Comparison of ENCODE assay signal across 20 cellular contexts in the genomic region with DNA sequence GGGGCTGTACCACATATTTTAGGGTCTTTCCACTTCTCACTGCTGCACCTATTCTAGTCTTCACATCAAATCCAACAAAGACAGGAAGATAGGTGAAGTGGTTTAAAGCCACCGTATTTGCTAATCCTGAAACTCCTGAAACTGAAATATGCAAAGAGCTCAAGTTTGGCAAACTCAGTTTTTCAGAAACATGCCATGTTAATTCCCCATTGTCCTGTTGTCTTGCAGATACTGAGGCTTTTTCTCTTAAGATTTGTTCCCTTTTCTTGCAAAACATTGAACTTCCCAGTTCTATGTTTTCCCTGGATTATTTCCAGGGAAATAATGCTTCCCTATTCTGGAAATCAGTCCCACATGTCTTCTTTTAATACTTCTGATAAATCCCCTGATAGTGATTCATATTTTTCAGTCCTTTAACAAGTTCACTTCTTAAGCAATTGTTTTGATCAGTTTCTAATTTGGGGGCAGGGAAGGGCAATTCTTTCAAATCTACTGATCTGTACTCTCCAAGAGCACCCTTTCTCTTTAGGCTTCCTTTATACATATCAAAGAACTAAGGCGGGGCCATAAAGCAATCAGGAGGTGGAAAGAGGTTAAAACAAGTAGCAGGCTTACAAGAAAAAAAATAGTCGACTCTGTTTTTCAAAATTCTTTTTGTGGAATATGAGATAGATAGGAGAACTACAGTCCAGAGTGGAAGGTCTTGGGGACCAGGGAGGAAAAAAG.
A peak's percentile ranks its signal among the peaks of the same experiment; 100 is the strongest.
DNase-seq lines count a peak whose midpoint lies in the region; ATAC-seq, FAIRE-seq and TF ChIP-seq lines count a peak whose summit lies in the region.
"Had no signal": no experiment of that assay in that cellular context is flagged by ENCODE, and none has a peak within 500 bp of the region (broad histone marks: within the 10 kb centered on the region; RNA-seq: fewer than 3 reads in every experiment).

No MANE protein-coding gene starts in this region.

- DNase-seq in GM12892 (ENCODE audit: insufficient read length) (no peak), H54 (ENCODE audit: insufficient read length, low spot score) (no peak), osteoblast (ENCODE audit: insufficient read length, low spot score, missing footprints) (no peak), NCI-H187 treated with DMSO at 0.1 percent for 48 hours (lab: John Stamatoyannopoulos, UW) (no peak), hippocampal formation (lab: John Stamatoyannopoulos, UW) (no peak), mammary epithelial cell (no peak)
- DNase-seq: activated T-cell treated with anti-CD3 and anti-CD28 coated beads, Interleukin-2, amount 50 U/mL, for 1 hour; EL; foreskin melanocyte; NCI-H1417; NCI-H510A treated with DMSO at 0.1 percent for 48 hours; PC-9 had no signal

- in situ Hi-C loops in mammary epithelial cell (cut with MboI; ENCODE audit: low sequenced_read_pairs in 2 of 2), result no loop called here

- no peaks in the 10 kb centered on the region for H3K79me2 ChIP-seq in osteoblast (ENCODE audit: insufficient read depth, low read length)
- H3K79me2 ChIP-seq in mammary epithelial cell (ENCODE audit: insufficient read depth, low read length), result no peaks in the 10 kb centered on the region

- peaks cover 26% of the 10 kb centered on the region for H3K4me1 ChIP-seq in osteoblast (ENCODE audit: insufficient read depth, low read length)
- H3K4me1 ChIP-seq in mammary epithelial cell (ENCODE audit: insufficient read depth, low read length), result peaks cover 4% of the 10 kb centered on the region
- H3K4me1 ChIP-seq: psoas muscle had no signal

- H4K20me1 ChIP-seq in osteoblast (ENCODE audit: insufficient read depth, low read length) (no peaks in the 10 kb centered on the region), mammary epithelial cell (ENCODE audit: insufficient read depth, low read length) (no peaks in the 10 kb centered on the region)

- CTCF ChIA-PET in mammary epithelial cell (lab: Charles Lee; ENCODE audit: low non-redundant PET), result no interaction called here

- H3K9ac ChIP-seq in mammary epithelial cell (ENCODE audit: insufficient read depth, low read length), result no peak overlapping the region

- H3K4me2 ChIP-seq in osteoblast (ENCODE audit: insufficient read depth, low read length), result no peak overlapping the region
- no peak overlapping the region for H3K4me2 ChIP-seq in mammary epithelial cell (ENCODE audit: insufficient read depth, low read depth, low read length)
- H3K4me2 ChIP-seq: PC-9 had no signal

- TF ChIP-seq POLR2A in GM12892 (IDR thresholded peaks at IDR 0.05; ENCODE audit: low read depth, low read length) (no peak), H54 (IDR thresholded peaks at IDR 0.05; ENCODE audit: low read depth, low read length) (no peak)

- dilution Hi-C loops in mammary epithelial cell (cut with HindIII; ENCODE audit: low sequenced_read_pairs), result no loop called here

- no peak overlapping the region for H3K4me3 ChIP-seq in osteoblast (ENCODE audit: insufficient read depth, low read length)
- H3K4me3 ChIP-seq in mammary epithelial cell (replicated peaks in 1 of 3; ENCODE audit: insufficient read depth in 1 of 3, low read depth in 2 of 3, low read length in 3 of 3), result no peak overlapping the region
- H3K4me3 ChIP-seq: K562, PC-9, psoas muscle, vagina had no signal

- H2AFZ ChIP-seq in osteoblast (ENCODE audit: low read length) (peak overlapping the region; percentile 4), mammary epithelial cell (ENCODE audit: low read depth, low read length) (no peak overlapping the region)
- H2AFZ ChIP-seq: PC-9 had no signal

- intact Hi-C loops in dendritic cell treated with granulocyte-macrophage colony-stimulating factor and Interleukin-4, amounts not matched to agents 40 ng/mL and 50 ng/mL, for 4 days (cut with micrococcal nuclease), result no loop called here
- intact Hi-C loops in mammary epithelial cell (cut with micrococcal nuclease), result no loop called here

- H3K36me3 Mint-ChIP-seq in dendritic cell treated with granulocyte-macrophage colony-stimulating factor and Interleukin-4, amounts not matched to agents 40 ng/mL and 50 ng/mL, for 4 days (ENCODE audit: low read depth), result no peaks in the 10 kb centered on the region

- BruUV-seq in mammary epithelial cell (replicated peaks; lab: Mats Ljungman, UMichigan), result no TSS peak

- 56% methylated on average over 3 of the region's 3 CpGs for WGBS in mammary epithelial cell (ENCODE audit: low coverage, missing lambda C conversion rate)

- peaks cover 27% of the 10 kb centered on the region for H3K4me1 Mint-ChIP-seq in dendritic cell treated with granulocyte-macrophage colony-stimulating factor and Interleukin-4, amounts not matched to agents 40 ng/mL and 50 ng/mL, for 4 days (ENCODE audit: low read depth)

- H3K27me3 Mint-ChIP-seq in dendritic cell treated with granulocyte-macrophage colony-stimulating factor and Interleukin-4, amounts not matched to agents 40 ng/mL and 50 ng/mL, for 4 days, result peaks cover 13% of the 10 kb centered on the region

- H3K36me3 ChIP-seq in osteoblast (ENCODE audit: insufficient read depth, low read length) (no peaks in the 10 kb centered on the region), mammary epithelial cell (ENCODE audit: insufficient read depth, low read length) (no peaks in the 10 kb centered on the region)
- H3K36me3 ChIP-seq: vagina had no signal

- peaks cover 27% of the 10 kb centered on the region for H3K9me3 Mint-ChIP-seq in dendritic cell treated with granulocyte-macrophage colony-stimulating factor and Interleukin-4, amounts not matched to agents 40 ng/mL and 50 ng/mL, for 4 days

- FAIRE-seq in GM12892 (lab: Jason Lieb, UNC) (peak; percentile 36), H54 (lab: Jason Lieb, UNC) (peak; percentile 33)
- FAIRE-seq: astrocyte, GM18507, K562 had no signal

- no peaks in the 10 kb centered on the region for H3K9me3 ChIP-seq in osteoblast (ENCODE audit: low read depth, low read length)
- H3K9me3 ChIP-seq in mammary epithelial cell (replicated peaks; ENCODE audit: insufficient read depth, low read length), result no peaks in the 10 kb centered on the region
- H3K9me3 ChIP-seq: psoas muscle, vagina had no signal

- TF ChIP-seq CTCF in osteoblast (IDR thresholded peaks at IDR 0.05; ENCODE audit: extremely low read depth, low read depth, low read length) (no peak), mammary epithelial cell (conservative IDR thresholded peaks at IDR 0.05 in 1 of 2, IDR thresholded peaks at IDR 0.05 in 1 of 2; ENCODE audit: extremely low read depth in 1 of 2, insufficient read depth in 1 of 2, low read depth in 1 of 2, low read length in 2 of 2) (no peak)

- H3K27ac ChIP-seq in osteoblast (ENCODE audit: low read depth, low read length) (no peak overlapping the region), mammary epithelial cell (ENCODE audit: insufficient read depth, low read depth, low read length) (no peak overlapping the region)
- H3K27ac ChIP-seq: C4-2B, PC-9, psoas muscle, vagina had no signal

- H3K27ac Mint-ChIP-seq in dendritic cell treated with granulocyte-macrophage colony-stimulating factor and Interleukin-4, amounts not matched to agents 40 ng/mL and 50 ng/mL, for 4 days, result peak overlapping the region; percentile 28

- no peak overlapping the region for H3K4me3 Mint-ChIP-seq in dendritic cell treated with granulocyte-macrophage colony-stimulating factor and Interleukin-4, amounts not matched to agents 40 ng/mL and 50 ng/mL, for 4 days

- no peaks in the 10 kb centered on the region for H3K27me3 ChIP-seq in osteoblast (ENCODE audit: insufficient read depth, low read length)
- no peaks in the 10 kb centered on the region for H3K27me3 ChIP-seq in mammary epithelial cell (ENCODE audit: insufficient read depth, low read length)
- H3K27me3 ChIP-seq: vagina had no signal

- ATAC-seq in GM18861 (IDR thresholded peaks at IDR 0.05; ENCODE audit: unreplicated experiment), result no peak
- ATAC-seq: K562 had no signal
